In genomic region chr5:6108540-6108848, GRCh38 we compare ENCODE assay signal across 28 cellular contexts.
"Had no signal": no experiment of that assay in that cellular context is flagged by ENCODE, and none has a peak within 500 bp of the region (broad histone marks: within the 10 kb centered on the region; RNA-seq: fewer than 3 reads in every experiment).

No MANE protein-coding gene starts in this region.

- H3K4me1 ChIP-seq: body of pancreas, esophagus squamous epithelium, gastroesophageal sphincter, heart right ventricle had no signal

- H3K9me3 Mint-ChIP-seq: activated CD4-positive, alpha-beta memory T cell treated with anti-CD3 and anti-CD28 coated beads for 36 hours; activated CD4-positive, alpha-beta T cell treated with anti-CD3 and anti-CD28 coated beads, Interleukin-2, amount 10 ng/mL, durations not matched to agents 24 days and 14 days; activated naive CD4-positive, alpha-beta T cell treated with anti-CD3 and anti-CD28 coated beads for 36 hours; activated naive CD4-positive, alpha-beta T cell treated with anti-CD3 and anti-CD28 coated beads, Interleukin-2, amount 50 U/mL, for 24 hours; activated naive CD8-positive, alpha-beta T cell treated with anti-CD3 and anti-CD28 coated beads, Interleukin-2, amount 10 ng/mL, durations not matched to agents 7 days and 5 days; activated T-helper 1 cell treated with anti-CD3 and anti-CD28 coated beads, Interleukin-12 subunit alpha, Interleukin-12 subunit beta, Interleukin-2, Interleukin-4 antibody, amounts not matched to agents 30 ng/mL and 10 ng/mL and 1 ng/mL, durations not matched to agents 14 hours and 24 hours and 36 hours; activated T-helper 2 cell treated with anti-CD3 and anti-CD28 coated beads, Interferon-gamma antibody, Interleukin-2, Interleukin-4, amounts not matched to agents 10 μg/mL and 5 μg/mL and 100 μg/mL, durations not matched to agents 14 hours and 24 hours and 36 hours had no signal

- H3K27ac ChIP-seq: body of pancreas, esophagus squamous epithelium, gastroesophageal sphincter, heart right ventricle had no signal

- H3K27me3 Mint-ChIP-seq: activated CD4-positive, alpha-beta memory T cell treated with anti-CD3 and anti-CD28 coated beads for 36 hours; activated CD4-positive, alpha-beta T cell treated with anti-CD3 and anti-CD28 coated beads for 36 hours; activated CD4-positive, alpha-beta T cell treated with anti-CD3 and anti-CD28 coated beads, Interleukin-2, amount 10 ng/mL, durations not matched to agents 24 days and 14 days; activated CD8-positive, alpha-beta memory T cell treated with anti-CD3 and anti-CD28 coated beads, Interleukin-2, amount 10 ng/mL, durations not matched to agents 7 days and 5 days; activated naive CD4-positive, alpha-beta T cell treated with anti-CD3 and anti-CD28 coated beads, Interleukin-2, amount 50 U/mL, for 24 hours; activated naive CD8-positive, alpha-beta T cell treated with anti-CD3 and anti-CD28 coated beads, Interleukin-2, amount 10 ng/mL, durations not matched to agents 7 days and 5 days; effector memory CD8-positive, alpha-beta T cell had no signal

- H3K4me1 Mint-ChIP-seq: activated CD4-positive, alpha-beta T cell treated with anti-CD3 and anti-CD28 coated beads for 36 hours; activated CD4-positive, alpha-beta T cell treated with anti-CD3 and anti-CD28 coated beads, Interleukin-2, amount 10 ng/mL, durations not matched to agents 24 days and 14 days; activated CD8-positive, alpha-beta memory T cell treated with anti-CD3 and anti-CD28 coated beads, Interleukin-2, amount 10 ng/mL, durations not matched to agents 7 days and 5 days; activated naive CD4-positive, alpha-beta T cell treated with anti-CD3 and anti-CD28 coated beads, Interleukin-2, amount 50 U/mL, for 24 hours; activated naive CD8-positive, alpha-beta T cell treated with anti-CD3 and anti-CD28 coated beads, Interleukin-2, amount 10 ng/mL, durations not matched to agents 7 days and 5 days had no signal

- H3K4me3 ChIP-seq: body of pancreas, esophagus squamous epithelium, gastroesophageal sphincter, heart right ventricle had no signal

- DNase-seq: activated CD4-positive, alpha-beta memory T cell treated with anti-CD3 and anti-CD28 coated beads for 36 hours; activated CD4-positive, alpha-beta T cell treated with anti-CD3 and anti-CD28 coated beads for 36 hours; activated CD4-positive, alpha-beta T cell treated with anti-CD3 and anti-CD28 coated beads, Interleukin-2, amount 10 ng/mL, durations not matched to agents 24 days and 14 days; activated CD4-positive, CD25-positive, alpha-beta regulatory T cell; activated CD4-positive, CD25-positive, alpha-beta regulatory T cell treated with anti-CD3 and anti-CD28 coated beads, Interleukin-2, amount 50 U/mL, for 72 hours; activated CD8-positive, alpha-beta memory T cell treated with anti-CD3 and anti-CD28 coated beads, Interleukin-2, amount 10 ng/mL, durations not matched to agents 7 days and 5 days; activated CD8-positive, alpha-beta memory T cell treated with anti-CD3 and anti-CD28 coated beads, Interleukin-2, amount 50 U/mL, for 4 hours; activated CD8-positive, alpha-beta T cell treated with anti-CD3 and anti-CD28 coated beads, Interleukin-2, amount 10 ng/mL, durations not matched to agents 7 days and 5 days; activated effector memory CD4-positive, alpha-beta T cell treated with anti-CD3 and anti-CD28 coated beads, Interleukin-2, amount 50 U/mL, for 16 hours; activated naive CD4-positive, alpha-beta T cell treated with anti-CD3 and anti-CD28 coated beads for 36 hours; activated naive CD8-positive, alpha-beta T cell treated with anti-CD3 and anti-CD28 coated beads, Interleukin-2, amount 10 ng/mL, durations not matched to agents 7 days and 5 days; activated T-cell treated with anti-CD3 and anti-CD28 coated beads, Interleukin-2, amount 50 U/mL, for 1 hour; activated T-cell treated with anti-CD3 and anti-CD28 coated beads, Interleukin-2, amount 50 U/mL, for 48 hours; body of pancreas; caudate nucleus; cortex of kidney; dermis blood vessel endothelial cell; effector CD4-positive, alpha-beta T cell; effector memory CD8-positive, alpha-beta T cell; erythroblast; esophagus squamous epithelium; foreskin melanocyte; heart right ventricle; T-helper 2 cell had no signal

- ATAC-seq: activated CD4-positive, alpha-beta T cell treated with anti-CD3 and anti-CD28 coated beads for 36 hours; activated CD8-positive, alpha-beta memory T cell treated with anti-CD3 and anti-CD28 coated beads, Interleukin-2, amount 10 ng/mL, durations not matched to agents 7 days and 5 days; activated CD8-positive, alpha-beta T cell treated with anti-CD3 and anti-CD28 coated beads, Interleukin-2, amount 10 ng/mL, durations not matched to agents 7 days and 5 days; body of pancreas; effector memory CD8-positive, alpha-beta T cell; gastroesophageal sphincter; heart right ventricle had no signal

- H3K4me3 Mint-ChIP-seq: activated CD4-positive, alpha-beta memory T cell treated with anti-CD3 and anti-CD28 coated beads for 36 hours; activated CD4-positive, alpha-beta T cell treated with anti-CD3 and anti-CD28 coated beads for 36 hours; activated CD4-positive, alpha-beta T cell treated with anti-CD3 and anti-CD28 coated beads, Interleukin-2, amount 10 ng/mL, durations not matched to agents 24 days and 14 days; activated CD8-positive, alpha-beta memory T cell treated with anti-CD3 and anti-CD28 coated beads, Interleukin-2, amount 10 ng/mL, durations not matched to agents 7 days and 5 days; activated CD8-positive, alpha-beta T cell treated with anti-CD3 and anti-CD28 coated beads, Interleukin-2, amount 10 ng/mL, durations not matched to agents 7 days and 5 days; activated naive CD4-positive, alpha-beta T cell treated with anti-CD3 and anti-CD28 coated beads for 36 hours; activated naive CD4-positive, alpha-beta T cell treated with anti-CD3 and anti-CD28 coated beads, Interleukin-2, amount 50 U/mL, for 24 hours; activated naive CD8-positive, alpha-beta T cell treated with anti-CD3 and anti-CD28 coated beads, Interleukin-2, amount 10 ng/mL, durations not matched to agents 7 days and 5 days; activated T-helper 1 cell treated with anti-CD3 and anti-CD28 coated beads, Interleukin-12 subunit alpha, Interleukin-12 subunit beta, Interleukin-2, Interleukin-4 antibody, amounts not matched to agents 30 ng/mL and 10 ng/mL and 1 ng/mL, durations not matched to agents 14 hours and 24 hours and 36 hours; effector memory CD8-positive, alpha-beta T cell had no signal

- H3K9me3 ChIP-seq: body of pancreas, esophagus squamous epithelium, gastroesophageal sphincter, heart right ventricle had no signal

- H3K36me3 Mint-ChIP-seq: activated CD4-positive, alpha-beta memory T cell treated with anti-CD3 and anti-CD28 coated beads for 36 hours; activated CD8-positive, alpha-beta memory T cell treated with anti-CD3 and anti-CD28 coated beads, Interleukin-2, amount 10 ng/mL, durations not matched to agents 7 days and 5 days; activated naive CD4-positive, alpha-beta T cell treated with anti-CD3 and anti-CD28 coated beads, Interleukin-2, amount 50 U/mL, for 24 hours; activated naive CD8-positive, alpha-beta T cell treated with anti-CD3 and anti-CD28 coated beads, Interleukin-2, amount 10 ng/mL, durations not matched to agents 7 days and 5 days had no signal

- H3K27me3 ChIP-seq: body of pancreas, esophagus squamous epithelium, gastroesophageal sphincter had no signal

- H3K36me3 ChIP-seq: esophagus squamous epithelium, gastroesophageal sphincter, heart right ventricle had no signal

- H3K27ac Mint-ChIP-seq: activated CD4-positive, alpha-beta memory T cell treated with anti-CD3 and anti-CD28 coated beads for 36 hours; activated CD4-positive, alpha-beta T cell treated with anti-CD3 and anti-CD28 coated beads for 36 hours; activated CD4-positive, alpha-beta T cell treated with anti-CD3 and anti-CD28 coated beads, Interleukin-2, amount 10 ng/mL, durations not matched to agents 24 days and 14 days; activated CD8-positive, alpha-beta memory T cell treated with anti-CD3 and anti-CD28 coated beads, Interleukin-2, amount 10 ng/mL, durations not matched to agents 7 days and 5 days; activated CD8-positive, alpha-beta T cell treated with anti-CD3 and anti-CD28 coated beads, Interleukin-2, amount 10 ng/mL, durations not matched to agents 7 days and 5 days; activated naive CD4-positive, alpha-beta T cell treated with anti-CD3 and anti-CD28 coated beads for 36 hours; activated naive CD4-positive, alpha-beta T cell treated with anti-CD3 and anti-CD28 coated beads, Interleukin-2, amount 50 U/mL, for 24 hours; activated naive CD8-positive, alpha-beta T cell treated with anti-CD3 and anti-CD28 coated beads, Interleukin-2, amount 10 ng/mL, durations not matched to agents 7 days and 5 days; activated T-helper 1 cell treated with anti-CD3 and anti-CD28 coated beads, Interleukin-12 subunit alpha, Interleukin-12 subunit beta, Interleukin-2, Interleukin-4 antibody, amounts not matched to agents 30 ng/mL and 10 ng/mL and 1 ng/mL, durations not matched to agents 14 hours and 24 hours and 36 hours; activated T-helper 2 cell treated with anti-CD3 and anti-CD28 coated beads, Interferon-gamma antibody, Interleukin-2, Interleukin-4, amounts not matched to agents 10 μg/mL and 5 μg/mL and 100 μg/mL, durations not matched to agents 14 hours and 24 hours and 36 hours; effector memory CD8-positive, alpha-beta T cell had no signal
